Comparison of ENCODE assay signal across 26 cellular contexts in the genomic region with DNA sequence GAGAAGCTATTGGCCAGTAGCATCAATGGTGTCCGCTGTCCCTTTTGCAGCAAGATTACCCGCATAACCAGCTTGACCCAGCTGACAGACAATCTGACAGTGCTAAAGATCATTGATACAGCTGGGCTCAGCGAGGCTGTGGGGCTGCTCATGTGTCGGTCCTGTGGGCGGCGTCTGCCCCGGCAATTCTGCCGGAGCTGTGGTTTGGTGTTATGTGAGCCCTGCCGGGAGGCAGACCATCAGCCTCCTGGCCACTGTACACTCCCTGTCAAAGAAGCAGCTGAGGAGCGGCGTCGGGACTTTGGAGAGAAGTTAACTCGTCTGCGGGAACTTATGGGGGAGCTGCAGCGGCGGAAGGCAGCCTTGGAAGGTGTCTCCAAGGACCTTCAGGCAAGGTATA.
"Had no signal": no experiment of that assay in that cellular context is flagged by ENCODE, and none has a peak within 500 bp of the region (broad histone marks: within the 10 kb centered on the region; RNA-seq: fewer than 3 reads in every experiment).

No MANE protein-coding gene starts in this region.

- H3K4me3 ChIP-seq: adrenal gland, ascending aorta, heart right ventricle, pancreas, psoas muscle, right atrium auricular region, testis, transverse colon had no signal

- H3K27ac ChIP-seq: adrenal gland, ascending aorta, heart right ventricle, neutrophil, pancreas, psoas muscle, right atrium auricular region, testis, transverse colon, VCaP had no signal

- H3K4me1 ChIP-seq: testis had no signal

- DNase-seq: activated CD4-positive, alpha-beta T cell treated with anti-CD3 and anti-CD28 coated beads for 4 hours; activated CD4-positive, alpha-beta T cell treated with anti-CD3 and anti-CD28 coated beads, Interleukin-2, amount 50 U/mL, for 4 hours; activated effector memory CD4-positive, alpha-beta T cell treated with anti-CD3 and anti-CD28 coated beads, Interleukin-2, amount 50 U/mL, for 16 hours; activated naive CD4-positive, alpha-beta T cell treated with anti-CD3 and anti-CD28 coated beads for 36 hours; activated naive CD8-positive, alpha-beta T cell treated with anti-CD3 and anti-CD28 coated beads for 36 hours; activated T-cell treated with anti-CD3 and anti-CD28 coated beads for 4 hours; adrenal gland; brain microvascular endothelial cell; cortex of kidney; effector memory CD8-positive, alpha-beta T cell; heart right ventricle; left ventricle myocardium superior; naive B cell; nephron progenitor cell; stimulated activated CD4-positive, alpha-beta T cell treated with anti-CD3 and anti-CD28 coated beads, Interleukin-2, amount 100 ng/mL, for 48 hours; stimulated activated naive CD4-positive, alpha-beta T cell treated with Interleukin-2 at 50 U/mL for 16 hours; testis; transverse colon had no signal

- ATAC-seq: effector memory CD8-positive, alpha-beta T cell; left ventricle myocardium superior; pancreas; psoas muscle had no signal

- H3K4me1 Mint-ChIP-seq: nephron progenitor cell had no signal

- H3K4me3 Mint-ChIP-seq: activated naive CD4-positive, alpha-beta T cell treated with anti-CD3 and anti-CD28 coated beads for 36 hours; activated naive CD8-positive, alpha-beta T cell treated with anti-CD3 and anti-CD28 coated beads for 36 hours; effector memory CD8-positive, alpha-beta T cell; nephron progenitor cell had no signal

- H3K27ac Mint-ChIP-seq: activated naive CD4-positive, alpha-beta T cell treated with anti-CD3 and anti-CD28 coated beads for 36 hours; activated naive CD8-positive, alpha-beta T cell treated with anti-CD3 and anti-CD28 coated beads for 36 hours; naive B cell; nephron progenitor cell had no signal

- H3K27me3 ChIP-seq: adrenal gland, ascending aorta, brain microvascular endothelial cell, heart right ventricle, neutrophil, pancreas, right atrium auricular region, testis, transverse colon had no signal

- FAIRE-seq: endothelial cell of umbilical vein, pancreas, TTC549 had no signal

- H3K36me3 ChIP-seq: neutrophil had no signal

- H3K9me3 Mint-ChIP-seq: effector memory CD8-positive, alpha-beta T cell; naive B cell; nephron progenitor cell had no signal

- H3K9me3 ChIP-seq: adrenal gland, ascending aorta, heart right ventricle, neutrophil, pancreas, psoas muscle, right atrium auricular region, testis, transverse colon had no signal

- H3K27me3 Mint-ChIP-seq: activated naive CD8-positive, alpha-beta T cell treated with anti-CD3 and anti-CD28 coated beads for 36 hours; effector memory CD8-positive, alpha-beta T cell; naive B cell had no signal
